Comparison of ENCODE assay signal across 22 cellular contexts in the genomic region with DNA sequence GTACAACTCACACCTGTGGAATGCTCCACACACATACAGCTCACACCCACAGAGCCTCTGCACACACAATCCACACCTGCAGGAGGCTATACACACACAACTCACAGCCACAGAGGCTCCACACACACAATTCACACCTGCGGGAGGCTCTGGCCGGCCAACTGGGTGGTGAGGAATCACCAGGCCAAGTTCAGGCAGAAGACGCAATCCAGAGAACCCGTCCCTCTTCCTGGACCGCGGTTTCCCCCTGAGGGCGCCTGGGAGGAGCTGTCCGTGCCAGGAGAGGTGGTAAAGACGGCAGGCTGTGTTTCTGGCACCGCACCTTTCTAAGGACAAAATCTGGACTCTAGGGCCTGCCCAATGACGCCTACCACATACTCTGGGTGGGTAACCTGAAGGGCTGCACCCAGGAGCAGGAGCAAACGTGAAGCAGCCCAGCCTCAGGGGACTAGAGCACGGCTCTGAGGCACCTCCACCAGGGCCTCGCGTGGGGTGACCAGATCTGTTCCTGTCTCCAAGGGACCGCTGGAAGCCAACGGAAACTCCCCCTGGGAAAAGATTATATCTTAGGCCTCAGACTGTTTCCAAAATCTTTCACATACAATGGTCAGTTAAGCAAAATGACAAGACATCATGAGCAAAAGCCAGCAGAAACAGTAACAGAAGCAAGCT. TPM values are rescaled to one million over a fixed set of nuclear protein-coding genes. Genes with fewer than 3 reads are reported as not detected.
DNase-seq lines count a peak whose midpoint lies in the region; ATAC-seq and TF ChIP-seq lines count a peak whose summit lies in the region.
"Had no signal": no experiment of that assay in that cellular context is flagged by ENCODE, and none has a peak within 500 bp of the region (broad histone marks: within the 10 kb centered on the region; RNA-seq: fewer than 3 reads in every experiment).

No MANE protein-coding gene starts in this region.

- H3K4me3 ChIP-seq in BE2C (ENCODE audit: low read depth, low read length) (no peak overlapping the region), epithelial cell of esophagus (ENCODE audit: low read length) (peak overlapping the region; percentile 4), gastrocnemius medialis (no peak overlapping the region)

- H3K36me3 Mint-ChIP-seq in neural crest cell (ENCODE audit: low read depth), result peaks cover 16% of the 10 kb centered on the region
- H3K36me3 Mint-ChIP-seq: CD4-positive, alpha-beta memory T cell; natural killer cell had no signal

- H3K4me3 Mint-ChIP-seq in neural crest cell, result no peak overlapping the region
- H3K4me3 Mint-ChIP-seq: CD4-positive, alpha-beta memory T cell; memory B cell; natural killer cell had no signal

- no peak for TF ChIP-seq CTCF in BE2C (IDR thresholded peaks at IDR 0.05; ENCODE audit: low read depth, low read length)
- TF ChIP-seq CTCF in RWPE1 (conservative IDR thresholded peaks at IDR 0.05; ENCODE audit: low read depth), result no peak
- TF ChIP-seq CTCF in epithelial cell of esophagus (IDR thresholded peaks at IDR 0.05; ENCODE audit: insufficient read depth, low read depth, low read length, missing control alignments), result peak; percentile 10
- TF ChIP-seq CTCF in neural crest cell (conservative IDR thresholded peaks at IDR 0.05), result no peak
- no peak for TF ChIP-seq CTCF in gastrocnemius medialis (IDR thresholded peaks at IDR 0.05 in 4 of 5, conservative IDR thresholded peaks at IDR 0.05 in 1 of 5)

- H3K27me3 ChIP-seq in BE2C (no peaks in the 10 kb centered on the region), gastrocnemius medialis (no peaks in the 10 kb centered on the region)

- H3K9me3 ChIP-seq in BE2C (peaks cover 2% of the 10 kb centered on the region; the same call in 1 of the 2 replicates), gastrocnemius medialis (no peaks in the 10 kb centered on the region)

- DNase-seq in BE2C (peak; percentile 44), RWPE1 (ENCODE audit: low spot score) (peak; percentile 88), epithelial cell of esophagus (ENCODE audit: low read depth) (peak; percentile 79), neural crest cell (ENCODE audit: low read depth, low spot score) (no peak), NCI-H187 (lab: John Stamatoyannopoulos, UW) (no peak), NCI-H2227 treated with DMSO at 0.1 percent for 48 hours (lab: John Stamatoyannopoulos, UW) (no peak), gastrocnemius medialis (no peak)
- no peak for DNase-seq in central memory CD4-positive, alpha-beta T cell
- DNase-seq: ACHN; activated CD4-positive, alpha-beta T cell treated with anti-CD3 and anti-CD28 coated beads, Interleukin-2, amount 50 U/mL, for 1 hour; activated gamma-delta T cell treated with Interleukin-2 at 50 U/mL for 16 hours; aorta; CD4-positive, alpha-beta memory T cell; DND-41; hippocampal formation; Kasumi-1; natural killer cell; NCI-H1105; NCI-H2107; NCI-H524 treated with DMSO at 0.1 percent for 48 hours; substantia nigra had no signal

- H3K27ac Mint-ChIP-seq in neural crest cell (ENCODE audit: unreplicated experiment), result peak overlapping the region; percentile 32
- H3K27ac Mint-ChIP-seq: memory B cell had no signal

- H3K4me1 ChIP-seq in BE2C, result peaks cover 41% of the 10 kb centered on the region
- H3K4me1 ChIP-seq in gastrocnemius medialis, result peaks cover 65 to 76% of the 10 kb centered on the region in 2 donors

- no peaks in the 10 kb centered on the region for H3K36me3 ChIP-seq in BE2C
- no peaks in the 10 kb centered on the region for H3K36me3 ChIP-seq in gastrocnemius medialis

- intact Hi-C loops in gastrocnemius medialis (cut with DNase I; ENCODE audit: low total_unique reads), result no loop called here

- TF ChIP-seq POLR2A in gastrocnemius medialis (IDR thresholded peaks at IDR 0.05), result no peak

- H3K4me1 Mint-ChIP-seq in neural crest cell, result peaks cover 70% of the 10 kb centered on the region

- in situ Hi-C loops in gastrocnemius medialis (cut with MboI; ENCODE audit: low sequenced_read_pairs in 4 of 4), result no loop called here

- H3K9me3 Mint-ChIP-seq in neural crest cell, result peaks cover 3% of the 10 kb centered on the region
- H3K9me3 Mint-ChIP-seq: CD4-positive, alpha-beta memory T cell; memory B cell; natural killer cell had no signal

- ATAC-seq in gastrocnemius medialis, result no peak
- ATAC-seq: natural killer cell had no signal

- POLR2A ChIA-PET in RWPE1 (lab: Yijun Ruan, JAX; ENCODE audit: low non-redundant PET), result interaction anchor here (0.5 to 0.7 kb wide), 2 partner anchors 38 to 71 kb away, joined by 3 read pairs; no protein-coding TSS in a partner anchor

- no peaks in the 10 kb centered on the region for H3K27me3 Mint-ChIP-seq in neural crest cell (ENCODE audit: low read depth)
- H3K27me3 Mint-ChIP-seq: CD4-positive, alpha-beta memory T cell; memory B cell had no signal

- H3K27ac ChIP-seq in RWPE1 (peak overlapping the region; percentile 84), gastrocnemius medialis (no peak overlapping the region)

- CTCF ChIA-PET in RWPE1 (lab: Yijun Ruan, JAX), result interaction anchor here (0.9 kb wide), 1 partner anchor 93 kb away, joined by 3 read pairs; no protein-coding TSS in a partner anchor

RNA-seq across cellular contexts. Expression of a gene that starts 17.0 kb away (rescaled TPM):
- 42.9 TPM for polyA plus RNA-seq in BE2C (2012; ENCODE audit: insufficient read depth, insufficient read length, low read depth)
- total RNA-seq in neural crest cell, result 79.3 and 80.8 TPM in 2 replicates
- total RNA-seq in gastrocnemius medialis, result 10 to 100 TPM; 54.8 to 94.9 (median 82.9) TPM

Comparison
In these comparisons a context has a peak if more than half of its experiments do, and no peak if none do; other contexts are left out.
1. DNase-seq: peak in BE2C (single experiment), RWPE1 (single experiment) and epithelial cell of esophagus (single experiment); none in neural crest cell (single experiment), NCI-H187 (0 of 2), NCI-H2227 treated with DMSO at 0.1 percent for 48 hours (single experiment), central memory CD4-positive, alpha-beta T cell (single experiment) and gastrocnemius medialis (0 of 2).